In genomic region chr17:45387739-45388138, GRCh38 we compare ENCODE assay signal across 23 cellular contexts. TPM values are rescaled to one million over a fixed set of nuclear protein-coding genes. Genes with fewer than 3 reads are reported as not detected.
DNase-seq lines count a peak whose midpoint lies in the region; ATAC-seq, FAIRE-seq and TF ChIP-seq lines count a peak whose summit lies in the region.
"Had no signal": no experiment of that assay in that cellular context is flagged by ENCODE, and none has a peak within 500 bp of the region (broad histone marks: within the 10 kb centered on the region; RNA-seq: fewer than 3 reads in every experiment).

No MANE protein-coding gene starts in this region.

- no peak for TF ChIP-seq POLR2A in K562 (conservative IDR thresholded peaks at IDR 0.05)

- H3K4me1 ChIP-seq in HEK293 (ENCODE audit: control insufficient read depth, insufficient read depth, low read length) (no peaks in the 10 kb centered on the region), K562 (replicated peaks in 1 of 2; ENCODE audit: control insufficient read depth in 2 of 2, insufficient read depth in 2 of 2, low read length in 2 of 2) (peaks cover 18 to 22% of the 10 kb centered on the region in 2 experiments)

- TF ChIP-seq CTCF in HEK293 (tag by site-specific recombination; IDR thresholded peaks at IDR 0.05) (no peak), K562 (IDR thresholded peaks at IDR 0.05 in 2 of 3, conservative IDR thresholded peaks at IDR 0.05 in 1 of 3; ENCODE audit: insufficient read depth in 2 of 3, low read depth in 1 of 3, low read length in 3 of 3) (no peak), GM13976 (IDR thresholded peaks at IDR 0.05; ENCODE audit: borderline replicate concordance, control extremely low read depth, extremely low read depth, insufficient read depth, missing control alignments) (no peak)

- H3K36me3 ChIP-seq in HEK293 (ENCODE audit: control insufficient read depth in 2 of 2, insufficient read depth in 1 of 2, low read length in 2 of 2) (no peaks in the 10 kb centered on the region), K562 (ENCODE audit: control insufficient read depth, insufficient read depth, low read length) (no peaks in the 10 kb centered on the region)
- H3K36me3 ChIP-seq: BLaER1 had no signal

- no peak overlapping the region for H3K4me3 Mint-ChIP-seq in activated T-cell treated with anti-CD3 and anti-CD28 coated beads, Interleukin-2, amount 50 U/mL, for 72 hours
- no peak overlapping the region for H3K4me3 Mint-ChIP-seq in activated T-cell treated with anti-CD3 and anti-CD28 coated beads, Interleukin-2, amount 50 U/mL, for 24 hours
- no peak overlapping the region for H3K4me3 Mint-ChIP-seq in stimulated activated effector memory CD8-positive, alpha-beta T cell treated with anti-CD3 and anti-CD28 coated beads, Interleukin-12 subunit alpha, Interleukin-12 subunit beta, amount 100 ng/mL, for 72 hours
- H3K4me3 Mint-ChIP-seq: B cell; CD8-positive, alpha-beta T cell had no signal

- in situ Hi-C loops in K562 (cut with MboI): loop anchor here (5.0 kb wide), 2 partner anchors 110 to 170 kb away; no protein-coding TSS in a partner anchor
- in situ Hi-C loops in GM13976 (cut with MboI; ENCODE audit: low sequenced_read_pairs, unreplicated experiment): loop anchor here (10.0 kb wide), 1 partner anchor 113 kb away; no protein-coding TSS in a partner anchor

- ATAC-seq in activated T-cell treated with anti-CD3 and anti-CD28 coated beads, Interleukin-2, amount 50 U/mL, for 72 hours (replicated peaks in 1 of 2): no peak
- ATAC-seq in K562: no peak
- no peak for ATAC-seq in stimulated activated effector memory CD8-positive, alpha-beta T cell treated with anti-CD3 and anti-CD28 coated beads, Interleukin-12 subunit alpha, Interleukin-12 subunit beta, amount 100 ng/mL, for 72 hours
- no peak for ATAC-seq in GM21526 (IDR thresholded peaks at IDR 0.05; ENCODE audit: low FRiP score, unreplicated experiment)
- ATAC-seq: CD8-positive, alpha-beta T cell had no signal

- H3K4me3 ChIP-seq in HEK293 (ENCODE audit: low read depth, low read length): no peak overlapping the region
- H3K4me3 ChIP-seq in K562: no peak overlapping the region
- H3K4me3 ChIP-seq: BLaER1 had no signal

- POLR2A ChIA-PET in HEK293 (lab: Yijun Ruan, JAX) (interaction anchor here (1.3 kb wide), 1 partner anchor 111 kb away, joined by 5 read pairs; no protein-coding TSS in a partner anchor), K562 (lab: Yijun Ruan, JAX) (interaction anchor here (0.7 to 1.5 kb wide), 2 partner anchors 111 to 114 kb away, joined by 3 to 4 read pairs; no protein-coding TSS in a partner anchor)

- no peak overlapping the region for H3K9ac ChIP-seq in K562 (ENCODE audit: insufficient read depth in 1 of 2, low read depth in 2 of 2, low read length in 2 of 2)
- H3K9ac ChIP-seq: BLaER1 had no signal

- H3K27ac Mint-ChIP-seq in activated T-cell treated with anti-CD3 and anti-CD28 coated beads, Interleukin-2, amount 50 U/mL, for 72 hours: peak overlapping the region; percentile 4
- H3K27ac Mint-ChIP-seq in activated T-cell treated with anti-CD3 and anti-CD28 coated beads, Interleukin-2, amount 50 U/mL, for 24 hours: no peak overlapping the region
- H3K27ac Mint-ChIP-seq in stimulated activated effector memory CD8-positive, alpha-beta T cell treated with anti-CD3 and anti-CD28 coated beads, Interleukin-12 subunit alpha, Interleukin-12 subunit beta, amount 100 ng/mL, for 72 hours: peak overlapping the region; percentile 41
- H3K27ac Mint-ChIP-seq: B cell; CD8-positive, alpha-beta T cell had no signal

- TF ChIP-seq EP300 in K562 (IDR thresholded peaks at IDR 0.05; ENCODE audit: low read length): no peak

- no peaks in the 10 kb centered on the region for H3K9me3 Mint-ChIP-seq in activated T-cell treated with anti-CD3 and anti-CD28 coated beads, Interleukin-2, amount 50 U/mL, for 72 hours
- no peaks in the 10 kb centered on the region for H3K9me3 Mint-ChIP-seq in activated T-cell treated with anti-CD3 and anti-CD28 coated beads, Interleukin-2, amount 50 U/mL, for 24 hours
- no peaks in the 10 kb centered on the region for H3K9me3 Mint-ChIP-seq in stimulated activated effector memory CD8-positive, alpha-beta T cell treated with anti-CD3 and anti-CD28 coated beads, Interleukin-12 subunit alpha, Interleukin-12 subunit beta, amount 100 ng/mL, for 72 hours
- H3K9me3 Mint-ChIP-seq: CD8-positive, alpha-beta T cell had no signal

- intact Hi-C loops in K562 (cut with micrococcal nuclease): loop anchor here (5.0 kb wide), 1 partner anchor 250 kb away; the partner anchor contains the start of gene ACBD4

- H3K27ac ChIP-seq in HEK293 (ENCODE audit: extremely low read depth, low read depth, low read length): no peak overlapping the region
- no peak overlapping the region for H3K27ac ChIP-seq in K562 (ENCODE audit: extremely low read depth, low read depth, low read length)
- H3K27ac ChIP-seq: 22Rv1, BLaER1, C4-2B had no signal

- H3K27me3 Mint-ChIP-seq in activated T-cell treated with anti-CD3 and anti-CD28 coated beads, Interleukin-2, amount 50 U/mL, for 72 hours (ENCODE audit: low read depth): peaks cover 18% of the 10 kb centered on the region
- H3K27me3 Mint-ChIP-seq in activated T-cell treated with anti-CD3 and anti-CD28 coated beads, Interleukin-2, amount 50 U/mL, for 24 hours: peaks cover 14% of the 10 kb centered on the region

- CTCF ChIA-PET in HEK293 (lab: Yijun Ruan, JAX) (interaction anchor here (0.7 to 20.6 kb wide), 16 partner anchors 11 to 252 kb away, joined by 3 to 357 read pairs (median 6); partner anchors contain the start of genes ACBD4 and MAP3K14), K562 (lab: Yijun Ruan, JAX; ENCODE audit: low intra/inter-chr PET ratio) (no interaction called here)

- no peaks in the 10 kb centered on the region for H3K36me3 Mint-ChIP-seq in activated T-cell treated with anti-CD3 and anti-CD28 coated beads, Interleukin-2, amount 50 U/mL, for 72 hours (ENCODE audit: insufficient read depth in 2 of 2)
- H3K36me3 Mint-ChIP-seq in activated T-cell treated with anti-CD3 and anti-CD28 coated beads, Interleukin-2, amount 50 U/mL, for 24 hours (ENCODE audit: low read depth): no peaks in the 10 kb centered on the region
- H3K36me3 Mint-ChIP-seq in stimulated activated effector memory CD8-positive, alpha-beta T cell treated with anti-CD3 and anti-CD28 coated beads, Interleukin-12 subunit alpha, Interleukin-12 subunit beta, amount 100 ng/mL, for 72 hours: peaks cover 9% of the 10 kb centered on the region
- H3K36me3 Mint-ChIP-seq: CD4-positive, CD25-positive, alpha-beta regulatory T cell; CD8-positive, alpha-beta T cell had no signal

- H3K79me2 ChIP-seq in K562 (ENCODE audit: control insufficient read depth, insufficient read depth, low read length): no peaks in the 10 kb centered on the region

- H3K9me1 ChIP-seq in K562 (ENCODE audit: control insufficient read depth, insufficient read depth, low read length): no peaks in the 10 kb centered on the region

- TF ChIP-seq RAD21 in K562 (CRISPR knock-in tag; conservative IDR thresholded peaks at IDR 0.05 in 1 of 2, IDR thresholded peaks at IDR 0.05 in 1 of 2): no peak

- no TSS peak for BruUV-seq in K562 (replicated peaks; lab: Mats Ljungman, UMichigan)

- peaks cover 0 to 11% of the 10 kb centered on the region in 2 experiments; a peak in 3 of 5 replicates for H3K27me3 ChIP-seq in K562 (ENCODE audit: control insufficient read depth in 2 of 2, insufficient read depth in 2 of 2, low read length in 2 of 2)
- H3K27me3 ChIP-seq: BLaER1 had no signal

- no peaks in the 10 kb centered on the region for H3K9me3 ChIP-seq in HEK293 (ENCODE audit: control insufficient read depth, insufficient read depth, low read depth, low read length)
- H3K9me3 ChIP-seq in K562 (replicated peaks; ENCODE audit: control insufficient read depth, insufficient read depth, low read depth, low read length): no peaks in the 10 kb centered on the region
- H3K9me3 ChIP-seq: BLaER1, Caco-2 had no signal

- H2AFZ ChIP-seq in K562 (ENCODE audit: low read depth, low read length): no peak overlapping the region

- DNase-seq in activated T-cell treated with anti-CD3 and anti-CD28 coated beads, Interleukin-2, amount 50 U/mL, for 72 hours: no peak
- DNase-seq in activated T-cell treated with anti-CD3 and anti-CD28 coated beads, Interleukin-2, amount 50 U/mL, for 24 hours: no peak
- no peak for DNase-seq in K562 (ENCODE audit: extremely low read depth in 1 of 4, low spot score in 3 of 4)
- DNase-seq in stimulated activated effector memory CD8-positive, alpha-beta T cell treated with anti-CD3 and anti-CD28 coated beads, Interleukin-12 subunit alpha, Interleukin-12 subunit beta, amount 100 ng/mL, for 72 hours (ENCODE audit: low spot score in 2 of 2): no peak
- DNase-seq in GM13976 (ENCODE audit: low spot score): no peak
- DNase-seq in NOMO-1 treated with dmso at 0.1 percent for 144 hours (lab: John Stamatoyannopoulos, UW; ENCODE audit: unreplicated experiment): no peak
- DNase-seq: Caco-2; CD4-positive, CD25-positive, alpha-beta regulatory T cell; CD8-positive, alpha-beta T cell; DMS153; DND-41; GOT3; H7; HCEC 1CT had no signal

- peaks cover 56% of the 10 kb centered on the region for H3K4me1 Mint-ChIP-seq in activated T-cell treated with anti-CD3 and anti-CD28 coated beads, Interleukin-2, amount 50 U/mL, for 72 hours (ENCODE audit: low read depth)
- H3K4me1 Mint-ChIP-seq in activated T-cell treated with anti-CD3 and anti-CD28 coated beads, Interleukin-2, amount 50 U/mL, for 24 hours (ENCODE audit: low read depth): peaks cover 23% of the 10 kb centered on the region
- H3K4me1 Mint-ChIP-seq in stimulated activated effector memory CD8-positive, alpha-beta T cell treated with anti-CD3 and anti-CD28 coated beads, Interleukin-12 subunit alpha, Interleukin-12 subunit beta, amount 100 ng/mL, for 72 hours: peaks cover 33% of the 10 kb centered on the region

- H4K20me1 ChIP-seq in K562 (replicated peaks; ENCODE audit: control insufficient read depth, insufficient read depth, low read length): no peaks in the 10 kb centered on the region; the same call in none of the 2 replicates

- FAIRE-seq in K562 (lab: Jason Lieb, UNC): no peak
- FAIRE-seq: A204.1, G401.6, GM12892 had no signal

- 17% methylated on average over 3 of the region's 3 CpGs for WGBS in K562 (ENCODE audit: insufficient coverage, low coverage, missing lambda C conversion rate)

- no peak overlapping the region for H3K4me2 ChIP-seq in K562 (ENCODE audit: insufficient read depth, low read length)
- H3K4me2 ChIP-seq: BLaER1 had no signal

RNA-seq across cellular contexts. Expression of gene ARHGAP27, which starts 44.9 kb away (rescaled TPM):
- 10 to 100 TPM; 41.4 to 42.6 TPM for total RNA-seq in activated T-cell treated with anti-CD3 and anti-CD28 coated beads, Interleukin-2, amount 50 U/mL, for 72 hours
- total RNA-seq in K562 (2011; cell fraction: chromatin; rRNA removed; ENCODE audit: low replicate concordance): 9.9 and 43.4 TPM in 2 replicates
- total RNA-seq in K562 (2011; cell fraction: nucleolus; rRNA removed): 15.5 and 24.8 TPM in 2 replicates
- 11.3 and 12.3 TPM in 2 replicates for total RNA-seq in K562 (2011; cell fraction: nucleoplasm; rRNA removed)
- total RNA-seq in K562 (2014; rRNA removed) (2.7 and 3.4 TPM in 2 replicates), K562 (2014; rRNA removed; fragmentation: Illumina TruSeq; extraction: Trizol) (0.64 and 1.1 TPM in 2 replicates), K562 (2015; rRNA removed; fragmentation: Illumina TruSeq; extraction: Trizol) (1.2 and 2.1 TPM in 2 replicates), K562 (2021) (3.0 and 3.7 TPM in 2 replicates)
- polyA plus RNA-seq in K562 (2011; rRNA removed) (4.6 and 6.0 TPM in 2 replicates), K562 (2014; fragmentation: Illumina TruSeq; extraction: Trizol) (1.8 and 1.9 TPM in 2 replicates), K562 (2014; fragmentation: Nextera tagmentation; extraction: Ambion mirVana) (under 1 TPM; 0.04 to 0.06 TPM), K562 (2014; rRNA removed) (2.9 and 3.8 TPM in 2 replicates)
- polyA plus RNA-seq in K562 (2011; cell fraction: cytosol; rRNA removed): 3.5 and 9.2 TPM in 2 replicates
- polyA plus RNA-seq in K562 (2011; cell fraction: nucleus; rRNA removed): 43.0 and 76.4 TPM in 2 replicates
- 1.8 and 4.2 TPM in 2 replicates for polyA plus RNA-seq in K562 (2012)
- 2.3 and 2.8 TPM in 2 replicates for polyA minus RNA-seq in K562 (2011; rRNA and poly(A)+ RNA removed)
- polyA minus RNA-seq in K562 (2011; cell fraction: cytosol; rRNA and poly(A)+ RNA removed): 3.5 and 3.8 TPM in 2 replicates
- 10.3 and 16.0 TPM in 2 replicates for polyA minus RNA-seq in K562 (2011; cell fraction: nucleus; rRNA and poly(A)+ RNA removed)
